11 cellular contexts compared by ENCODE assay signal in genomic region chr2:227462463-227462951, GRCh38. TPM values are rescaled to one million over a fixed set of nuclear protein-coding genes. Genes with fewer than 3 reads are reported as not detected.
DNase-seq lines count a peak whose midpoint lies in the region; ATAC-seq, FAIRE-seq and TF ChIP-seq lines count a peak whose summit lies in the region.
"Had no signal": no experiment of that assay in that cellular context is flagged by ENCODE, and none has a peak within 500 bp of the region (broad histone marks: within the 10 kb centered on the region; RNA-seq: fewer than 3 reads in every experiment).

No MANE protein-coding gene starts in this region.

- FAIRE-seq in GM12892 (lab: Jason Lieb, UNC): no peak
- FAIRE-seq: endometrium had no signal

- no peak overlapping the region for H3K4me3 ChIP-seq in tibial nerve
- H3K4me3 ChIP-seq: mucosa of descending colon had no signal

- TF ChIP-seq EP300 in tibial nerve (IDR thresholded peaks at IDR 0.05): no peak

- TF ChIP-seq POLR2A in GM12892 (IDR thresholded peaks at IDR 0.05; ENCODE audit: low read depth, low read length) (peak; percentile 45; the same call in 1 of the 2 replicates), tibial nerve (IDR thresholded peaks at IDR 0.05) (no peak)

- no peaks in the 10 kb centered on the region for H3K4me1 ChIP-seq in tibial nerve

- no peak overlapping the region for H3K27ac Mint-ChIP-seq in endothelial cell (ENCODE audit: unreplicated experiment)

- H3K36me3 Mint-ChIP-seq in endothelial cell (ENCODE audit: low read depth, unreplicated experiment): no peaks in the 10 kb centered on the region

- peaks cover 3% of the 10 kb centered on the region for H3K4me1 Mint-ChIP-seq in endothelial cell (ENCODE audit: unreplicated experiment)

- 89 to 91% methylated on average over 6 of the region's 6 CpGs for WGBS in tibial nerve, 2 donors

- no peak for TF ChIP-seq CTCF in endothelial cell (IDR thresholded peaks at IDR 0.05; ENCODE audit: unreplicated experiment)
- TF ChIP-seq CTCF in tibial nerve (IDR thresholded peaks at IDR 0.05): no peak

- DNase-seq in GM12892 (ENCODE audit: insufficient read length): no peak
- peak; percentile 8 for DNase-seq in endothelial cell (ENCODE audit: low spot score)
- no peak for DNase-seq in effector CD8-positive, alpha-beta T cell (lab: John Stamatoyannopoulos, UW)
- DNase-seq in DMS153 treated with DMSO at 0.1 percent for 48 hours (lab: John Stamatoyannopoulos, UW; ENCODE audit: unreplicated experiment): no peak
- DNase-seq in tibial nerve (ENCODE audit: low spot score in 2 of 2): no peak
- no peak for DNase-seq in NCI-H82 (lab: John Stamatoyannopoulos, UW)
- DNase-seq: mucosa of descending colon, NCI-H1694 had no signal

- ATAC-seq in GM19467 (IDR thresholded peaks at IDR 0.05; ENCODE audit: unreplicated experiment) (peak; percentile 50), HG03139 (IDR thresholded peaks at IDR 0.05; ENCODE audit: unreplicated experiment) (peak; percentile 56)
- ATAC-seq: mucosa of descending colon had no signal

- H3K9me3 ChIP-seq in tibial nerve: no peaks in the 10 kb centered on the region
- H3K9me3 ChIP-seq: mucosa of descending colon had no signal

- no peaks in the 10 kb centered on the region for H3K27me3 ChIP-seq in tibial nerve

- H3K36me3 ChIP-seq in tibial nerve: no peaks in the 10 kb centered on the region

- H3K4me3 Mint-ChIP-seq in endothelial cell (ENCODE audit: unreplicated experiment): no peak overlapping the region

- no peaks in the 10 kb centered on the region for H3K9me3 Mint-ChIP-seq in endothelial cell (ENCODE audit: unreplicated experiment)

- no peak overlapping the region for H3K27ac ChIP-seq in tibial nerve

- no peaks in the 10 kb centered on the region for H3K27me3 Mint-ChIP-seq in endothelial cell (ENCODE audit: unreplicated experiment)

RNA-seq across cellular contexts. Expression of gene AGFG1, which starts 9.4 kb away (rescaled TPM):
- polyA plus RNA-seq in GM12892 (2012; ENCODE audit: missing spikeins): 68.9 TPM
- total RNA-seq in endothelial cell (ENCODE audit: unreplicated experiment) (70.9 TPM), tibial nerve (10 to 100 TPM; 42.1 to 83.1 (median 53.5) TPM)
